ENCODE assay signal across 15 cellular contexts in the genomic region with DNA sequence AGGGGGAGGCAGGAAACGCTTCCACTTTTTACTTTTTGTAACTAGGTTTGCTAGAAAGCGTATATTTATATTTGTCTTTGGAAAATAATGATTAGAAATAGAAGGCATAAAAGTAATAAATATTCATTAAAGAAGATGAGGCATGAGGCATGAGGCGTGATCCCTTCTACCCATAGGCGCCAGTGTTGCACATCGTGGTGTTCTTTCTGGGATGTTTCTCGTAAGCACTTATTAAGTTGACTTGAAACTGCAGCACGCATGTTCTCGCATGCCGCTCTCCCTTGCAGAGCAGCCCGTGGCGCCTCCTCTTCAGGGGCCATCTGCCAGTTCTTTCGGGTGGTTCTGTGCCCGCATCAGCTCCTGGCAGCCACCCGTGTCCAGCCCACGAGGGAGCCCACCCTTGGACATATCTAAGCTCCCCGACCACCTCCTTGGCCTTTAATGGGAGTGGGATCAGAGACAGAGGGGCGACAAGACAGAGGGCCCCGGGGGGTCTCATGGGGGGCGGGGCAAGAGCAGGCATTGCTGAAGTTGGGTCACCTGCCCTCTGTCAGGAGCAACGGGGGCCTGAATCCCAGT. TPM values are rescaled to one million over a fixed set of nuclear protein-coding genes. Genes with fewer than 3 reads are reported as not detected.
"Had no signal": no experiment of that assay in that cellular context is flagged by ENCODE, and none has a peak within 500 bp of the region (broad histone marks: within the 10 kb centered on the region; RNA-seq: fewer than 3 reads in every experiment).

No MANE protein-coding gene starts in this region.

- ATAC-seq: esophagus mucosa, T-helper 17 cell had no signal

- H3K27ac ChIP-seq: adrenal gland, left lung, sigmoid colon, thyroid gland had no signal

- H3K4me3 Mint-ChIP-seq: activated B cell treated with CpG ODN at 0.5 μM for 24 hours; activated CD4-positive, alpha-beta T cell treated with anti-CD3 and anti-CD28 coated beads, Interleukin-2, amount 10 ng/mL, durations not matched to agents 24 days and 14 days; endodermal cell; T-helper 17 cell had no signal

- DNase-seq: activated B cell treated with CpG ODN at 0.5 μM for 24 hours; activated CD4-positive, alpha-beta T cell treated with anti-CD3 and anti-CD28 coated beads, Interleukin-2, amount 10 ng/mL, durations not matched to agents 24 days and 14 days; activated naive CD4-positive, alpha-beta T cell treated with anti-CD3 and anti-CD28 coated beads, Interleukin-2, amount 50 U/mL, for 16 hours; activated T-cell treated with anti-CD3 and anti-CD28 coated beads, Interleukin-2, amount 50 U/mL, for 1 hour; central memory CD4-positive, alpha-beta T cell; endodermal cell; head of caudate nucleus; mesendoderm; sigmoid colon; T-helper 17 cell; thyroid gland had no signal

- H3K9me3 ChIP-seq: adrenal gland, left lung, ovary, sigmoid colon, thyroid gland had no signal

- H3K4me3 ChIP-seq: adrenal gland, left lung, ovary, sigmoid colon, thyroid gland had no signal

- H3K36me3 ChIP-seq: adrenal gland, left lung, ovary, sigmoid colon, thyroid gland had no signal

- H3K4me1 Mint-ChIP-seq: endodermal cell had no signal

- H3K27me3 Mint-ChIP-seq: activated B cell treated with CpG ODN at 0.5 μM for 24 hours, T-helper 17 cell had no signal

- H3K27me3 ChIP-seq: adrenal gland, ovary, thyroid gland had no signal

- H3K9me3 Mint-ChIP-seq: activated B cell treated with CpG ODN at 0.5 μM for 24 hours; activated CD4-positive, alpha-beta T cell treated with anti-CD3 and anti-CD28 coated beads, Interleukin-2, amount 10 ng/mL, durations not matched to agents 24 days and 14 days; endodermal cell had no signal

- H3K27ac Mint-ChIP-seq: activated B cell treated with CpG ODN at 0.5 μM for 24 hours, endodermal cell, T-helper 17 cell had no signal

RNA-seq across cellular contexts. Expression of a gene that starts 32.9 kb away (rescaled TPM):
- total RNA-seq: activated B cell treated with CpG ODN at 0.5 μM for 24 hours had no signal
